8 cellular contexts compared by ENCODE assay signal in the genomic region with DNA sequence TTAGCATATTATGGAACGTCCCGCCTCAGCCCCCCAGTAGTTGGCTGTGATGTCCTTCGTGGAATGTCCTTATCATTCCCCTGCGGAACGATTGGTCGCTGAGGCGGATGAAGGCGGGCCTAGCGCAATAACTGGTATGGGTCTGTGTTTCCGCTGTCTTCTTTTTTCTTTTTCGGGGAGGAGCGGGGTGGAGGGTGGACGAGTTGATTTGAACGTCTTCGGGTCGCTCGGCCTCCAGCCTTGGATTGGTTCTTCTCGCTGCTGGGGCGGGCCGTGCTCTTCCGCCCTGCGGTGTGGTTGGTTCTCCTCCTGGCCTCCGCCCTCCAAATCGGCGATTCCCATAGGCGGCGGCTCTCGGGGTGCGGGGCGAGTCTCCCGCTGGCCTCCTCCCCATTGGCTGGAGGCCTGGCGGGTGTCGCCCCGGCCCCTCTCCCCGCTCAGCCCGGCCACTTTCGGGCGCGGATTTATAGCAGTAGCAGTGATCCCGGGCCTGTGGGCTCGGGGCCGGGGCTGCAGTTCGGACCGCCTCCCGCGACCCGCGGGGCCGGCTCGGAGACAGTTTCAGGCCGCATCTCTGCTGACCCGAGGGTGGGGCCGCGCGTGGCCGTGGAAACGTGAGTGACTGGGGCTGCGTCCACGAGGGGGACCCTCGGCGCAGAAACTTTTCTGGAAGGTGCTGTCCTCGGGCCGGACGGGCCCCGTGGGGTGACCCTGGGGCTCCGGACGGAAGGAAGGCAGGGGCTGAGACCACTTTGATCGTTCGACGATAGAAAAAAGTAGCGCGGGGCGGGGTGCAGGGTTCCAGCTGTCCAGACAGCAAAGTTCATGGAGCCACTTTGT. TPM values are rescaled to one million over a fixed set of nuclear protein-coding genes. Genes with fewer than 3 reads are reported as not detected.
DNase-seq lines count a peak whose midpoint lies in the region; ATAC-seq and TF ChIP-seq lines count a peak whose summit lies in the region.

No MANE protein-coding gene starts in this region.

- peak overlapping the region; percentile 91 to 98 for H3K4me3 ChIP-seq in CD4-positive, alpha-beta memory T cell (ENCODE audit: low read length in 2 of 2)
- peak overlapping the region; percentile 76 to 100 (median 98) for H3K4me3 ChIP-seq in dorsolateral prefrontal cortex
- H3K4me3 ChIP-seq in right lobe of liver: peak overlapping the region; percentile 85 to 99 (median 99)

- H3K27ac Mint-ChIP-seq in CD4-positive, alpha-beta memory T cell: peak overlapping the region; percentile 98 to 99 (median 99)
- peak overlapping the region; percentile 93 for H3K27ac Mint-ChIP-seq in activated CD4-positive, alpha-beta memory T cell treated with anti-CD3 and anti-CD28 coated beads, Interleukin-2, amount 10 ng/mL, durations not matched to agents 7 days and 5 days

- peak overlapping the region; percentile 96 to 100 (median 98) for H3K4me3 Mint-ChIP-seq in CD4-positive, alpha-beta memory T cell
- peak overlapping the region; percentile 89 for H3K4me3 Mint-ChIP-seq in activated CD4-positive, alpha-beta memory T cell treated with anti-CD3 and anti-CD28 coated beads, Interleukin-2, amount 10 ng/mL, durations not matched to agents 7 days and 5 days

- peak; percentile 77 for TF ChIP-seq POLR2A in right lobe of liver (IDR thresholded peaks at IDR 0.05)

- ATAC-seq in GM19455 (IDR thresholded peaks at IDR 0.05; ENCODE audit: unreplicated experiment) (peak; percentile 59), right lobe of liver (peak; percentile 65 to 76 (median 66))

- peaks cover 18 to 56% (median 33%) of the 10 kb centered on the region in 4 donors for H3K4me1 Mint-ChIP-seq in CD4-positive, alpha-beta memory T cell
- peaks cover 32% of the 10 kb centered on the region for H3K4me1 Mint-ChIP-seq in activated CD4-positive, alpha-beta memory T cell treated with anti-CD3 and anti-CD28 coated beads, Interleukin-2, amount 10 ng/mL, durations not matched to agents 7 days and 5 days

- H3K36me3 ChIP-seq in CD4-positive, alpha-beta memory T cell (ENCODE audit: insufficient read depth, low read length): peaks cover 6% of the 10 kb centered on the region
- peaks cover under 1 to 14% (median 7%) of the 10 kb centered on the region in 4 donors for H3K36me3 ChIP-seq in right lobe of liver

- POLR2A ChIA-PET in CD4-positive, alpha-beta memory T cell (lab: Charles Lee; ENCODE audit: partially characterized antibody): interaction anchor here (0.6 to 3.6 kb wide), 28 partner anchors 9 to 1979 kb away, joined by 3 to 68 read pairs (median 4); a partner anchor contains a TSS
- POLR2A ChIA-PET in activated CD4-positive, alpha-beta memory T cell treated with anti-CD3 and anti-CD28 coated beads, Interleukin-2, amount 10 ng/mL, durations not matched to agents 7 days and 5 days (lab: Charles Lee): interaction anchor here (0.5 to 4.4 kb wide), 30 partner anchors 8 to 1958 kb away, joined by 3 to 39 read pairs (median 4); a partner anchor contains a TSS

- no peaks in the 10 kb centered on the region for H3K9me3 ChIP-seq in CD4-positive, alpha-beta memory T cell (ENCODE audit: control insufficient read depth in 1 of 2, low read length in 2 of 2)
- no peaks in the 10 kb centered on the region for H3K9me3 ChIP-seq in right lobe of liver

- peak overlapping the region; percentile 78 for H3K27ac ChIP-seq in CD4-positive, alpha-beta memory T cell (ENCODE audit: low read depth, low read length)
- H3K27ac ChIP-seq in dorsolateral prefrontal cortex (peak overlapping the region; percentile 92 to 100 (median 99)), right lobe of liver (peak overlapping the region; percentile 94 to 99 (median 98))

- H3K9me3 Mint-ChIP-seq in CD4-positive, alpha-beta memory T cell: peaks cover 0 to 9% (median 0%) of the 10 kb centered on the region in 8 donors
- H3K9me3 Mint-ChIP-seq in activated CD4-positive, alpha-beta memory T cell treated with anti-CD3 and anti-CD28 coated beads, Interleukin-2, amount 10 ng/mL, durations not matched to agents 7 days and 5 days: no peaks in the 10 kb centered on the region

- TF ChIP-seq CTCF in dorsolateral prefrontal cortex (IDR thresholded peaks at IDR 0.05 in 54 of 56, conservative IDR thresholded peaks at IDR 0.05 in 2 of 56; ENCODE audit: low read depth in 1 of 56, partially characterized antibody in 56 of 56): peak in 37 of 56 donors; percentile 6 to 55 (median 26)
- no peak for TF ChIP-seq CTCF in right lobe of liver (IDR thresholded peaks at IDR 0.05)

- peaks cover 9 to 37% of the 10 kb centered on the region in 2 donors for H3K36me3 Mint-ChIP-seq in CD4-positive, alpha-beta memory T cell
- H3K36me3 Mint-ChIP-seq in activated CD4-positive, alpha-beta memory T cell treated with anti-CD3 and anti-CD28 coated beads, Interleukin-2, amount 10 ng/mL, durations not matched to agents 7 days and 5 days (ENCODE audit: low read depth): peaks cover 24% of the 10 kb centered on the region

- H3K27me3 Mint-ChIP-seq in CD4-positive, alpha-beta memory T cell: peaks cover 0 to 2% of the 10 kb centered on the region in 2 donors
- H3K27me3 Mint-ChIP-seq in activated CD4-positive, alpha-beta memory T cell treated with anti-CD3 and anti-CD28 coated beads, Interleukin-2, amount 10 ng/mL, durations not matched to agents 7 days and 5 days: no peaks in the 10 kb centered on the region

- CTCF ChIA-PET in CD4-positive, alpha-beta memory T cell (lab: Charles Lee; ENCODE audit: partially characterized antibody): interaction anchor here (0.8 to 1.5 kb wide), 3 partner anchors 10 to 103 kb away, joined by 3 read pairs; a partner anchor contains a TSS
- CTCF ChIA-PET in activated CD4-positive, alpha-beta memory T cell treated with anti-CD3 and anti-CD28 coated beads, Interleukin-2, amount 10 ng/mL, durations not matched to agents 7 days and 5 days (lab: Charles Lee): interaction anchor here (0.6 to 1.3 kb wide), 4 partner anchors 12 to 260 kb away, joined by 3 to 4 read pairs (median 4); no protein-coding TSS in a partner anchor

- H3K4me1 ChIP-seq in CD4-positive, alpha-beta memory T cell (ENCODE audit: insufficient read depth, low read length): peaks cover 33% of the 10 kb centered on the region
- H3K4me1 ChIP-seq in right lobe of liver: peaks cover 0 to 19% (median 11%) of the 10 kb centered on the region in 4 donors

- no peaks in the 10 kb centered on the region for H3K27me3 ChIP-seq in CD4-positive, alpha-beta memory T cell (ENCODE audit: insufficient read depth, low read length)
- H3K27me3 ChIP-seq in dorsolateral prefrontal cortex (no peaks in the 10 kb centered on the region), right lobe of liver (no peaks in the 10 kb centered on the region)

- 0% methylated on average over 37 of the region's 73 CpGs for WGBS in right lobe of liver (ENCODE audit: insufficient coverage, low coverage, low lambda C conversion rate, missing lambda C conversion rate)

- intact Hi-C loops in CD4-positive, alpha-beta memory T cell (cut with micrococcal nuclease): loop anchor here (1.0 to 2.0 kb wide), 6 partner anchors 9 to 929 kb away; a partner anchor contains a TSS
- intact Hi-C loops in dorsolateral prefrontal cortex (cut with DNase I) (loop anchor here (2.0 to 10.0 kb wide), 7 partner anchors 71 to 499 kb away; a partner anchor contains a TSS), right lobe of liver (cut with DNase I) (loop anchor here in 1 of 2 donors (10.0 kb wide), 1 partner anchor 101 kb away; a partner anchor contains a TSS)

- DNase-seq in CD4-positive, alpha-beta memory T cell: peak; percentile 97 to 100 (median 99)
- DNase-seq in HK-2 (ENCODE audit: unreplicated experiment): peak; percentile 93
- peak; percentile 100 for DNase-seq in NCI-H82 (lab: John Stamatoyannopoulos, UW)
- DNase-seq in activated CD4-positive, alpha-beta memory T cell treated with anti-CD3 and anti-CD28 coated beads, Interleukin-2, amount 10 ng/mL, durations not matched to agents 7 days and 5 days: peak; percentile 96
- peak; percentile 90 to 100 (median 99) for DNase-seq in dorsolateral prefrontal cortex
- DNase-seq in right lobe of liver: peak; percentile 99
- DNase-seq in stimulated activated CD4-positive, alpha-beta T cell treated with anti-CD3 and anti-CD28 coated beads, Interleukin-4, amount 100 ng/mL, for 24 hours: peak; percentile 97

RNA-seq across cellular contexts. Expression of a gene that starts 2.1 kb away (rescaled TPM):
- 10 to 100 TPM; 27.4 to 29.4 TPM for total RNA-seq in CD4-positive, alpha-beta memory T cell
- polyA plus RNA-seq in CD4-positive, alpha-beta memory T cell: 10 to 100 TPM in 1 of 2 donors, 1 to 10 TPM in 1; 9.1 to 16.7 TPM
- 10 to 100 TPM; 23.0 to 23.7 TPM for total RNA-seq in activated CD4-positive, alpha-beta memory T cell treated with anti-CD3 and anti-CD28 coated beads, Interleukin-2, amount 10 ng/mL, durations not matched to agents 7 days and 5 days
- total RNA-seq in dorsolateral prefrontal cortex: 10 to 100 TPM; 10.1 to 22.6 (median 16.2) TPM
- total RNA-seq in right lobe of liver: 10 to 100 TPM in 3 of 6 experiments, 1 to 10 TPM in 3; 3.8 to 12.0 (median 8.8) TPM

RNA-seq across cellular contexts. Expression of a gene that starts 9.7 kb away (rescaled TPM):
- 100 to 1,000 TPM in 1 of 2 experiments, 10 to 100 TPM in 1; 99.9 to 102 TPM for total RNA-seq in CD4-positive, alpha-beta memory T cell
- 10 to 100 TPM; 36.0 to 59.3 TPM for polyA plus RNA-seq in CD4-positive, alpha-beta memory T cell
- total RNA-seq in activated CD4-positive, alpha-beta memory T cell treated with anti-CD3 and anti-CD28 coated beads, Interleukin-2, amount 10 ng/mL, durations not matched to agents 7 days and 5 days: 10 to 100 TPM; 51.8 to 53.5 TPM
- total RNA-seq in dorsolateral prefrontal cortex: 10 to 100 TPM; 36.3 to 70.5 (median 53.2) TPM
- 10 to 100 TPM; 22.0 to 53.2 (median 27.3) TPM for total RNA-seq in right lobe of liver

Comparison
In these comparisons a context has a peak if more than half of its experiments do, and no peak if none do; other contexts are left out.
1. Peak in every context shown above with its lines: DNase-seq, ATAC-seq, H3K4me3 ChIP-seq and H3K27ac ChIP-seq.
2. CTCF ChIP-seq: peak in dorsolateral prefrontal cortex (37 of 56); none in right lobe of liver (0 of 4).